ENCODE assay signal across 24 cellular contexts in the genomic region with DNA sequence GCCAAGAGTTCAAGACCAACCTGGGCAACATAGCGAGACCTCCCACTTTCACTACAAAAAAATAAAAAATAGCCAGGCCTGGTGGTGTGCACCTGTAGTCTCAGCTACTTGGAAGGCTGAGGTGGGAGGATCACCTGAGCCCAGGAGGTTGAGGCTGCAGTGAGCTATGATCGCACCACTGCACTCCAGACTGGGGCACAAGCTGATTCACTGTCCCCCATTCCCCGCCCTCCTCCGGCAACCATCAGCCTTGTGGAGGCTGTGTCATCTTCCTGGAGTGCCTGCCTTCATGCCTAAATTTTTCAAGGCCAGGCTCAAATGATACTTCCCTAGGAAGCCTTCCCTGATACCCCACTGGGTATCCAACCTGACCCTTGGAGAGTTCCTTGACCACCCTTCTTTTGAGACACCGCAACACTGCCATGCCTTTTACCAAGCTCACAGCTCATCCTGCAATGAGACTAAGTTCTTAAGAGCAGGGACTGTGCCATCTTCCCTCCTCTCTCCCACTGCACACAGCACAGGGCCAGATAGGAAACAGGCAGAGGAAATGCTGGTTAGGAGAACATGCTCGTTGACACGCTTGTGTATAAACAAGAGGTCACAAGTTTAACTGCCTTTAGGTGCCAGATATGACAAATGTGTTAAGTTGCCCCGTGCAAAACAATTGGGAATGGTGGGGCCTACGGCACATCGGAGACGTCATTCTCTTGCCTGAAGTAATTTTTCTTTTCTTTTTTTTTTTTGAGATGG. TPM values are rescaled to one million over a fixed set of nuclear protein-coding genes. Genes with fewer than 3 reads are reported as not detected.
A peak's percentile ranks its signal among the peaks of the same experiment; 100 is the strongest.
DNase-seq lines count a peak whose midpoint lies in the region; ATAC-seq and TF ChIP-seq lines count a peak whose summit lies in the region.
"Had no signal": no experiment of that assay in that cellular context is flagged by ENCODE, and none has a peak within 500 bp of the region (broad histone marks: within the 10 kb centered on the region; RNA-seq: fewer than 3 reads in every experiment).

No MANE protein-coding gene starts in this region.

- no peak overlapping the region for H2BK20ac ChIP-seq in IMR-90 (ENCODE audit: low read depth, low read length)

- peak overlapping the region; percentile 13; the same call in 1 of the 2 replicates for H4K91ac ChIP-seq in IMR-90 (ENCODE audit: insufficient read depth, low read depth, low read length)

- in situ Hi-C loops in IMR-90 (cut with MboI; ENCODE audit: low sequenced_read_pairs) = no loop called here

- H3K36me3 ChIP-seq in IMR-90 (ENCODE audit: control insufficient read depth, insufficient read depth, low read length) = 0 out of 2 replicates have a peak, but pooled peaks cover 4% of the 10 kb centered on the region
- H3K36me3 ChIP-seq in neural progenitor cell = no peaks in the 10 kb centered on the region
- H3K36me3 ChIP-seq in tibial artery = no peaks in the 10 kb centered on the region

- H3K9me3 ChIP-seq in IMR-90 (ENCODE audit: control insufficient read depth, insufficient read depth, low read length) (no peaks in the 10 kb centered on the region), neural progenitor cell (ENCODE audit: low read depth) (no peaks in the 10 kb centered on the region), tibial artery (no peaks in the 10 kb centered on the region)

- peaks cover 29% of the 10 kb centered on the region for H3K4me1 Mint-ChIP-seq in neural progenitor cell

- no TSS peak for BruUV-seq in IMR-90 (replicated peaks; lab: Mats Ljungman, UMichigan)

- ATAC-seq in IMR-90 (ENCODE audit: low read depth) (no peak), GM18511 (IDR thresholded peaks at IDR 0.05; ENCODE audit: unreplicated experiment) (no peak)
- ATAC-seq: activated CD8-positive, alpha-beta T cell treated with anti-CD3 and anti-CD28 coated beads, Interleukin-2, amount 10 ng/mL, durations not matched to agents 7 days and 5 days; activated naive CD8-positive, alpha-beta T cell treated with anti-CD3 and anti-CD28 coated beads, Interleukin-2, amount 50 U/mL, for 24 hours; naive thymus-derived CD4-positive, alpha-beta T cell; stimulated activated naive B cell treated with anti-CD40 and anti-IgM and Interleukin-4, amounts not matched to agents 10 μg/mL and 1 μg/mL and 100 μg/mL, for 72 hours had no signal

- H2AFZ ChIP-seq in IMR-90 (replicated peaks; ENCODE audit: low read length, poor library complexity) (peak overlapping the region; percentile 73), neural progenitor cell (replicated peaks) (no peak overlapping the region)

- TF ChIP-seq POLR2A in IMR-90 (IDR thresholded peaks at IDR 0.05; ENCODE audit: low read depth, low read length) = no peak

- intact Hi-C loops in IMR-90 (cut with micrococcal nuclease) = loop anchor here (1.0 to 5.0 kb wide), 3 partner anchors 37 to 246 kb away; a partner anchor contains a TSS
- intact Hi-C loops in tibial artery (cut with DNase I; ENCODE audit: low total_unique reads) = loop anchor here (5.0 kb wide), 1 partner anchor 163 kb away; a partner anchor contains a TSS

- peaks cover 2% of the 10 kb centered on the region for H3K27me3 Mint-ChIP-seq in neural progenitor cell (ENCODE audit: insufficient read depth, low read depth)
- H3K27me3 Mint-ChIP-seq: naive thymus-derived CD4-positive, alpha-beta T cell; stimulated activated naive B cell treated with anti-CD40 and anti-IgM and Interleukin-4, amounts not matched to agents 10 μg/mL and 1 μg/mL and 100 μg/mL, for 72 hours had no signal

- peaks cover 6% of the 10 kb centered on the region for H3K4me1 ChIP-seq in IMR-90 (ENCODE audit: control insufficient read depth, insufficient read depth, low read length)
- H3K4me1 ChIP-seq in neural progenitor cell = peaks cover 8% of the 10 kb centered on the region
- peaks cover 0 to 22% (median 9%) of the 10 kb centered on the region in 4 donors for H3K4me1 ChIP-seq in tibial artery

- H3K27me3 ChIP-seq in IMR-90 (ENCODE audit: control insufficient read depth, insufficient read depth, low read length) = 0 out of 2 replicates have a peak, but pooled peaks cover 2% of the 10 kb centered on the region
- peaks cover 38% of the 10 kb centered on the region for H3K27me3 ChIP-seq in neural progenitor cell
- H3K27me3 ChIP-seq in tibial artery = no peaks in the 10 kb centered on the region

- peak; percentile 36 for DNase-seq in ELR (ENCODE audit: low read depth)
- DNase-seq in IMR-90 = no peak
- peak; percentile 53 for DNase-seq in dermis blood vessel endothelial cell
- no peak for DNase-seq in neural progenitor cell (ENCODE audit: low spot score)
- no peak for DNase-seq in NCI-H446 (lab: John Stamatoyannopoulos, UW)
- no peak for DNase-seq in tibial artery
- DNase-seq: activated CD4-positive, CD25-positive, alpha-beta regulatory T cell treated with anti-CD3 and anti-CD28 coated beads, Interleukin-2, amount 50 U/mL, for 72 hours; activated CD8-positive, alpha-beta T cell treated with anti-CD3 and anti-CD28 coated beads, Interleukin-2, amount 10 ng/mL, durations not matched to agents 7 days and 5 days; activated gamma-delta T cell treated with Interleukin-2 at 50 U/mL for 16 hours; activated naive CD8-positive, alpha-beta T cell treated with anti-CD3 and anti-CD28 coated beads, Interleukin-2, amount 50 U/mL, for 24 hours; activated T-cell treated with anti-CD3 and anti-CD28 coated beads for 4 hours; C1 segment of cervical spinal cord; central memory CD4-positive, alpha-beta T cell; COR-L47; DMS53; naive thymus-derived CD4-positive, alpha-beta T cell; NCI-H1092; NCI-H187; NCI-H2171; NCI-H510A treated with DMSO at 0.1 percent for 48 hours; stimulated activated naive B cell treated with anti-CD40 and anti-IgM and Interleukin-4, amounts not matched to agents 10 μg/mL and 1 μg/mL and 100 μg/mL, for 72 hours; substantia nigra had no signal

- H3K14ac ChIP-seq in IMR-90 (replicated peaks; ENCODE audit: low read depth, low read length) = no peak overlapping the region

- H4K20me1 ChIP-seq in IMR-90 (ENCODE audit: insufficient read depth, low read length) = peaks cover 16% of the 10 kb centered on the region
- H4K20me1 ChIP-seq in neural progenitor cell (ENCODE audit: low read depth) = peaks cover 15% of the 10 kb centered on the region

- no peak overlapping the region for H2BK120ac ChIP-seq in IMR-90 (ENCODE audit: low read depth, low read length)

- no peak overlapping the region for H3K4me3 ChIP-seq in IMR-90 (ENCODE audit: insufficient read depth, low read depth, low read length)
- H3K4me3 ChIP-seq in neural progenitor cell = no peak overlapping the region
- H3K4me3 ChIP-seq in tibial artery = no peak overlapping the region

- H3K4me2 ChIP-seq in IMR-90 (ENCODE audit: low read depth, low read length) = no peak overlapping the region
- H3K4me2 ChIP-seq in neural progenitor cell = no peak overlapping the region

- H3K36me3 Mint-ChIP-seq in neural progenitor cell = peaks cover 6% of the 10 kb centered on the region

- peak overlapping the region; percentile 42 for H2AK9ac ChIP-seq in IMR-90 (replicated peaks; ENCODE audit: low read depth, low read length, poor library complexity)

- H3K27ac ChIP-seq in IMR-90 (ENCODE audit: insufficient read depth, low read length) = no peak overlapping the region
- H3K27ac ChIP-seq in neural progenitor cell = no peak overlapping the region
- no peak overlapping the region for H3K27ac ChIP-seq in tibial artery

- H2AK5ac ChIP-seq in IMR-90 (ENCODE audit: low read depth, low read length) = no peak overlapping the region

- CTCF ChIA-PET in IMR-90 (lab: Yijun Ruan, JAX) = interaction anchor here (1.2 kb wide), 1 partner anchor 9 kb away, joined by 3 read pairs; no protein-coding TSS in a partner anchor

- H3K9me3 Mint-ChIP-seq in neural progenitor cell = no peaks in the 10 kb centered on the region
- H3K9me3 Mint-ChIP-seq: activated naive CD8-positive, alpha-beta T cell treated with anti-CD3 and anti-CD28 coated beads, Interleukin-2, amount 50 U/mL, for 24 hours; stimulated activated naive B cell treated with anti-CD40 and anti-IgM and Interleukin-4, amounts not matched to agents 10 μg/mL and 1 μg/mL and 100 μg/mL, for 72 hours; type B pancreatic cell had no signal

- TF ChIP-seq RAD21 in IMR-90 (IDR thresholded peaks at IDR 0.05; ENCODE audit: low read length) = no peak

- peaks cover 6 to 22% of the 10 kb centered on the region in 2 experiments; a peak in 3 of 4 replicates for H3K79me1 ChIP-seq in IMR-90 (ENCODE audit: low read depth in 1 of 2, low read length in 2 of 2)

- dilution Hi-C loops in IMR-90 (cut with HindIII; ENCODE audit: low sequenced_read_pairs, unreplicated experiment) = no loop called here

- TF ChIP-seq CTCF in IMR-90 (conservative IDR thresholded peaks at IDR 0.05; ENCODE audit: low read depth, low read length) (no peak), neural progenitor cell (IDR thresholded peaks at IDR 0.05) (no peak), tibial artery (IDR thresholded peaks at IDR 0.05) (no peak)

- no peak overlapping the region for H3K27ac Mint-ChIP-seq in neural progenitor cell
- H3K27ac Mint-ChIP-seq: activated CD8-positive, alpha-beta T cell treated with anti-CD3 and anti-CD28 coated beads, Interleukin-2, amount 10 ng/mL, durations not matched to agents 7 days and 5 days; activated naive CD8-positive, alpha-beta T cell treated with anti-CD3 and anti-CD28 coated beads, Interleukin-2, amount 50 U/mL, for 24 hours; stimulated activated naive B cell treated with anti-CD40 and anti-IgM and Interleukin-4, amounts not matched to agents 10 μg/mL and 1 μg/mL and 100 μg/mL, for 72 hours; type B pancreatic cell had no signal

- peaks cover 25% of the 10 kb centered on the region for H3F3A ChIP-seq in neural progenitor cell (ENCODE audit: low read depth)

- peak overlapping the region; percentile 1 for H3K4me3 Mint-ChIP-seq in neural progenitor cell
- H3K4me3 Mint-ChIP-seq: activated CD8-positive, alpha-beta T cell treated with anti-CD3 and anti-CD28 coated beads, Interleukin-2, amount 10 ng/mL, durations not matched to agents 7 days and 5 days; activated naive CD8-positive, alpha-beta T cell treated with anti-CD3 and anti-CD28 coated beads, Interleukin-2, amount 50 U/mL, for 24 hours; stimulated activated naive B cell treated with anti-CD40 and anti-IgM and Interleukin-4, amounts not matched to agents 10 μg/mL and 1 μg/mL and 100 μg/mL, for 72 hours; type B pancreatic cell had no signal

- no peak overlapping the region for H2BK5ac ChIP-seq in IMR-90 (ENCODE audit: low read depth, low read length, poor library complexity, severe bottlenecking)

- H3K9me1 ChIP-seq in IMR-90 (ENCODE audit: insufficient read depth, low read length) = peaks cover 7% of the 10 kb centered on the region

- H3K23ac ChIP-seq in IMR-90 (ENCODE audit: low read depth, low read length) = no peak overlapping the region

- H3K79me2 ChIP-seq in neural progenitor cell (ENCODE audit: low read depth) = peaks cover 15% of the 10 kb centered on the region

- peak overlapping the region; percentile 44; the same call in 1 of the 3 replicates for H2BK15ac ChIP-seq in IMR-90 (ENCODE audit: low read depth, low read length)

- no peak overlapping the region for H3K18ac ChIP-seq in IMR-90 (ENCODE audit: low read depth, low read length)

- H3K4ac ChIP-seq in IMR-90 (ENCODE audit: low read depth, low read length) = no peak overlapping the region

- H3K9ac ChIP-seq in IMR-90 (ENCODE audit: low read depth, low read length) (no peak overlapping the region), neural progenitor cell (no peak overlapping the region)

- no peak overlapping the region for H3K56ac ChIP-seq in IMR-90 (ENCODE audit: extremely low read depth, insufficient read depth, low read length)

- WGBS in IMR-90 (ENCODE audit: extremely low coverage in 2 of 2, insufficient read length in 1 of 2), 2 experiments = 62% methylated on average over 2 of the region's 11 CpGs; no CpG with 5 or more reads in 1 of the 2 experiments

- POLR2A ChIA-PET in IMR-90 (lab: Charles Lee; ENCODE audit: unreplicated experiment) = no interaction called here

- H4K8ac ChIP-seq in IMR-90 (ENCODE audit: low read depth in 2 of 2, low read length in 2 of 2) = no peak overlapping the region

- H4K5ac ChIP-seq in IMR-90 (ENCODE audit: low read depth, low read length) = no peak overlapping the region

RNA-seq across cellular contexts. Expression of a gene that starts 3.9 kb away (rescaled TPM):
- 4.5 and 6.4 TPM in 2 replicates for total RNA-seq in IMR-90 (2012; rRNA removed)
- polyA plus RNA-seq in IMR-90 (2012; rRNA removed) = 8.2 and 8.9 TPM in 2 replicates
- 3.1 and 6.8 TPM in 2 replicates for polyA plus RNA-seq in IMR-90 (2012; cell fraction: cytosol; rRNA removed)
- polyA plus RNA-seq in IMR-90 (2012; cell fraction: nucleus; rRNA removed; ENCODE audit: low replicate concordance) = 15.4 and 26.0 TPM in 2 replicates
- 44.1 and 69.1 TPM in 2 replicates for total RNA-seq in dermis blood vessel endothelial cell
- 4.6 and 8.8 TPM in 2 replicates for total RNA-seq in neural progenitor cell (ENCODE audit: low replicate concordance)

RNA-seq across cellular contexts. Expression of a gene that starts 36.9 kb away (rescaled TPM):
- total RNA-seq in IMR-90 (2012; rRNA removed) = 2.0 and 2.8 TPM in 2 replicates
- 20.5 and 22.4 TPM in 2 replicates for polyA plus RNA-seq in IMR-90 (2012; rRNA removed)
- polyA plus RNA-seq in IMR-90 (2012; cell fraction: cytosol; rRNA removed) = 15.0 and 18.0 TPM in 2 replicates
- polyA plus RNA-seq in IMR-90 (2012; cell fraction: nucleus; rRNA removed; ENCODE audit: low replicate concordance) = 64.6 and 100 TPM in 2 replicates
- 20.6 and 20.7 TPM in 2 replicates for total RNA-seq in dermis blood vessel endothelial cell
- 3.6 and 20.5 TPM in 2 replicates for total RNA-seq in neural progenitor cell (ENCODE audit: low replicate concordance)

RNA-seq across cellular contexts. Expression of a gene that starts 44.3 kb away (rescaled TPM):
- total RNA-seq in IMR-90 (2012; rRNA removed) (1.4 and 2.2 TPM in 2 replicates), dermis blood vessel endothelial cell (8.0 and 14.4 TPM in 2 replicates), neural progenitor cell (ENCODE audit: low replicate concordance) (3.5 and 14.6 TPM in 2 replicates)
- 11.8 and 11.9 TPM in 2 replicates for polyA plus RNA-seq in IMR-90 (2012; rRNA removed)
- 8.8 and 11.3 TPM in 2 replicates for polyA plus RNA-seq in IMR-90 (2012; cell fraction: cytosol; rRNA removed)
- polyA plus RNA-seq in IMR-90 (2012; cell fraction: nucleus; rRNA removed; ENCODE audit: low replicate concordance) = 43.3 and 60.6 TPM in 2 replicates

RNA-seq across cellular contexts. Expression of a gene that starts 53.1 kb away (rescaled TPM):
- total RNA-seq in IMR-90 (2012; rRNA removed) (26.0 and 26.7 TPM in 2 replicates), dermis blood vessel endothelial cell (20.1 and 21.4 TPM in 2 replicates), neural progenitor cell (ENCODE audit: low replicate concordance) (20.2 and 31.4 TPM in 2 replicates)
- polyA plus RNA-seq in IMR-90 (2012; rRNA removed) = 37.7 and 38.9 TPM in 2 replicates
- 20.1 and 32.6 TPM in 2 replicates for polyA plus RNA-seq in IMR-90 (2012; cell fraction: cytosol; rRNA removed)
- 162 and 239 TPM in 2 replicates for polyA plus RNA-seq in IMR-90 (2012; cell fraction: nucleus; rRNA removed; ENCODE audit: low replicate concordance)

Comparison
In these comparisons a context has a peak if more than half of its experiments do, and no peak if none do; other contexts are left out.
1. DNase-seq: peak in ELR (single experiment) and dermis blood vessel endothelial cell (single experiment); none in IMR-90 (single experiment), neural progenitor cell (single experiment), NCI-H446 (0 of 2) and tibial artery (0 of 2).